9 cellular contexts compared by ENCODE assay signal in genomic region chr5:172870261-172870806, GRCh38. TPM values are rescaled to one million over a fixed set of nuclear protein-coding genes. Genes with fewer than 3 reads are reported as not detected.
DNase-seq lines count a peak whose midpoint lies in the region; ATAC-seq and TF ChIP-seq lines count a peak whose summit lies in the region.
"Had no signal": no experiment of that assay in that cellular context is flagged by ENCODE, and none has a peak within 500 bp of the region (broad histone marks: within the 10 kb centered on the region; RNA-seq: fewer than 3 reads in every experiment).

No MANE protein-coding gene starts in this region.

- TF ChIP-seq CTCF in breast epithelium (IDR thresholded peaks at IDR 0.05) (no peak), Caco-2 (IDR thresholded peaks at IDR 0.05; ENCODE audit: insufficient read depth in 1 of 2, low read depth in 1 of 2, low read length in 1 of 2, severe bottlenecking in 1 of 2, unreplicated experiment in 1 of 2) (no peak)

- H3K27ac ChIP-seq in breast epithelium = peak overlapping the region; percentile 88 to 93
- peak overlapping the region; percentile 58 for H3K27ac ChIP-seq in substantia nigra (ENCODE audit: low read depth, low read length, poor library complexity, severe bottlenecking)

- H3K4me1 Mint-ChIP-seq in Caco-2 (ENCODE audit: low read depth, unreplicated experiment) = peaks cover 24% of the 10 kb centered on the region

- no peak for ATAC-seq in HG03175 (IDR thresholded peaks at IDR 0.05; ENCODE audit: unreplicated experiment)

- no TSS peak for BruUV-seq in Caco-2 (replicated peaks; lab: Mats Ljungman, UMichigan)

- H3K4me3 ChIP-seq in breast epithelium (peak overlapping the region in 1 of 3 donors; percentile 24), Caco-2 (ENCODE audit: low read depth, low read length) (no peak overlapping the region)

- POLR2A ChIA-PET in Caco-2 (lab: Charles Lee) = no interaction called here

- intact Hi-C loops in breast epithelium (cut with DNase I; ENCODE audit: low total_unique reads) = no loop called here
- intact Hi-C loops in Caco-2 (cut with micrococcal nuclease; ENCODE audit: unreplicated experiment) = no loop called here

- no peaks in the 10 kb centered on the region for H3K9me3 ChIP-seq in breast epithelium
- no peaks in the 10 kb centered on the region for H3K9me3 ChIP-seq in Caco-2

- TF ChIP-seq POLR2A in breast epithelium (IDR thresholded peaks at IDR 0.05) = no peak

- H3K27ac Mint-ChIP-seq in Caco-2 (ENCODE audit: unreplicated experiment) = no peak overlapping the region

- no peaks in the 10 kb centered on the region for H3K36me3 ChIP-seq in breast epithelium
- no peaks in the 10 kb centered on the region; the same call in 1 of the 2 replicates for H3K36me3 ChIP-seq in Caco-2 (ENCODE audit: control insufficient read depth, insufficient read depth, low read length)

- no peaks in the 10 kb centered on the region for H3K9me3 Mint-ChIP-seq in Caco-2 (ENCODE audit: unreplicated experiment)
- H3K9me3 Mint-ChIP-seq: neural crest cell had no signal

- peaks cover 35% of the 10 kb centered on the region for H3K36me3 Mint-ChIP-seq in Caco-2 (ENCODE audit: insufficient read depth, unreplicated experiment)

- H3K27me3 ChIP-seq in breast epithelium (no peaks in the 10 kb centered on the region), Caco-2 (replicated peaks; ENCODE audit: control insufficient read depth, insufficient read depth, low read length) (no peaks in the 10 kb centered on the region)

- H3K4me3 Mint-ChIP-seq in Caco-2 (ENCODE audit: unreplicated experiment) = no peak overlapping the region
- H3K4me3 Mint-ChIP-seq: neural crest cell had no signal

- CTCF ChIA-PET in Caco-2 (lab: Charles Lee) = no interaction called here

- H3K4me1 ChIP-seq in breast epithelium = peaks cover 3 to 51% of the 10 kb centered on the region in 2 donors
- H3K4me1 ChIP-seq in Caco-2 = peaks cover 28% of the 10 kb centered on the region

- peak; percentile 88 for DNase-seq in HPDE6-E6E7 (ENCODE audit: extremely low spot score)
- peak in 1 of 2 donors; percentile 39 for DNase-seq in breast epithelium (ENCODE audit: low spot score in 2 of 2)
- peak; percentile 98 for DNase-seq in kidney glomerular epithelial cell (lab: John Stamatoyannopoulos, UW)
- DNase-seq in substantia nigra (lab: John Stamatoyannopoulos, UW) = no peak
- no peak for DNase-seq in NCI-H1930 (lab: John Stamatoyannopoulos, UW)
- DNase-seq in Caco-2 = no peak
- no peak for DNase-seq in T-helper 2 cell

- H3K27me3 Mint-ChIP-seq in Caco-2 (ENCODE audit: insufficient read depth, unreplicated experiment) = no peaks in the 10 kb centered on the region

RNA-seq across cellular contexts. Expression of gene ERGIC1, which starts 36.3 kb away (rescaled TPM):
- 100 to 1,000 TPM in 1 of 3 donors, 10 to 100 TPM in 2; 86.6 to 139 (median 95.2) TPM for total RNA-seq in breast epithelium
- 152 and 161 TPM in 2 replicates for total RNA-seq in Caco-2 (2022)

Comparison
In these comparisons a context has a peak if more than half of its experiments do, and no peak if none do; other contexts are left out.
1. DNase-seq: peak in HPDE6-E6E7 (single experiment) and kidney glomerular epithelial cell (single experiment); none in substantia nigra (0 of 49), NCI-H1930 (0 of 2), Caco-2 (0 of 2) and T-helper 2 cell (0 of 5).